In the genomic region with DNA sequence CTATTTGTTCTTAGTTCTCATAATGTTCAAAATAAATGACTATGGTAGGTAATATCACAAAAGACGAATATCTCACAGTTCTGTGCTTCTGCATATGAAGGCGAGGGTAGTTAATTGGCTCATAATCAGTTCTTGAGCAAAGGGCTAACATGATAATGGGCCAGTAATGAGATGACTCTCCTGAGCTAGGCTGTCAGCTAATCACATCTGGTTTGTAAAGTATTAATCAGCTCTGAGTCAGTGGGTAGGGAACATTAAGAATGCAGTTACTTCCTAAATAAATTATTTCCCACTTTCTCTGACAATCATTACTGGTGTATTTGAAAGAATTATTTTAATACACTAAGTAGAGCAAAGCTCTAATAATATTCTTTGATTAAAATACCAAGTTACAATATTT, we compare ENCODE assay signal across 18 cellular contexts.
DNase-seq lines count a peak whose midpoint lies in the region; ATAC-seq and TF ChIP-seq lines count a peak whose summit lies in the region.
"Had no signal": no experiment of that assay in that cellular context is flagged by ENCODE, and none has a peak within 500 bp of the region (broad histone marks: within the 10 kb centered on the region; RNA-seq: fewer than 3 reads in every experiment).

No MANE protein-coding gene starts in this region.

- no peak for TF ChIP-seq CTCF in fibroblast of mammary gland (conservative IDR thresholded peaks at IDR 0.05; ENCODE audit: control insufficient read depth, insufficient read depth, low read depth, low read length)
- TF ChIP-seq CTCF in retinal pigment epithelial cell (conservative IDR thresholded peaks at IDR 0.05; ENCODE audit: low read depth, low read length): no peak

- DNase-seq in NCI-H1105 treated with DMSO at 0.1 percent for 48 hours (lab: John Stamatoyannopoulos, UW) (peak; percentile 16), NCI-H1105 (lab: John Stamatoyannopoulos, UW) (no peak), SK-N-DZ (ENCODE audit: low spot score) (peak; percentile 26), fibroblast of mammary gland (ENCODE audit: low read depth) (peak; percentile 77), retinal pigment epithelial cell (ENCODE audit: low read depth) (peak; percentile 46), ureter (ENCODE audit: low spot score) (no peak)
- DNase-seq: 8988T; activated naive CD8-positive, alpha-beta T cell treated with anti-CD3 and anti-CD28 coated beads, Interleukin-2, amount 50 U/mL, for 24 hours; DMS79; glutamatergic neuron; mesenchymal stem cell; naive thymus-derived CD8-positive, alpha-beta T cell; SHP77; stimulated activated CD4-positive, alpha-beta T cell treated with anti-CD3 and anti-CD28 coated beads, Interleukin-12 subunit alpha, Interleukin-12 subunit beta, amount 100 ng/mL, for 4 hours; T-helper 17 cell had no signal

- H3K4me3 ChIP-seq in fibroblast of mammary gland (ENCODE audit: control insufficient read depth, low read depth, low read length): no peak overlapping the region
- no peak overlapping the region for H3K4me3 ChIP-seq in retinal pigment epithelial cell (ENCODE audit: low read length)

- no peak for ATAC-seq in GM18867 (IDR thresholded peaks at IDR 0.05; ENCODE audit: unreplicated experiment)
- no peak for ATAC-seq in HG03045 (IDR thresholded peaks at IDR 0.05; ENCODE audit: unreplicated experiment)
- ATAC-seq: activated naive CD8-positive, alpha-beta T cell treated with anti-CD3 and anti-CD28 coated beads, Interleukin-2, amount 50 U/mL, for 24 hours; naive thymus-derived CD8-positive, alpha-beta T cell; stimulated activated effector memory CD8-positive, alpha-beta T cell treated with anti-CD3 and anti-CD28 coated beads, Interleukin-12 subunit alpha, Interleukin-12 subunit beta, amount 100 ng/mL, for 72 hours; T-helper 17 cell had no signal

Comparison
In these comparisons a context has a peak if more than half of its experiments do, and no peak if none do; other contexts are left out.
1. DNase-seq: peak in NCI-H1105 treated with DMSO at 0.1 percent for 48 hours (single experiment), SK-N-DZ (single experiment), fibroblast of mammary gland (single experiment) and retinal pigment epithelial cell (single experiment); none in NCI-H1105 (single experiment) and ureter (single experiment).